Comparison of ENCODE assay signal across 1 cellular context in the genomic region with DNA sequence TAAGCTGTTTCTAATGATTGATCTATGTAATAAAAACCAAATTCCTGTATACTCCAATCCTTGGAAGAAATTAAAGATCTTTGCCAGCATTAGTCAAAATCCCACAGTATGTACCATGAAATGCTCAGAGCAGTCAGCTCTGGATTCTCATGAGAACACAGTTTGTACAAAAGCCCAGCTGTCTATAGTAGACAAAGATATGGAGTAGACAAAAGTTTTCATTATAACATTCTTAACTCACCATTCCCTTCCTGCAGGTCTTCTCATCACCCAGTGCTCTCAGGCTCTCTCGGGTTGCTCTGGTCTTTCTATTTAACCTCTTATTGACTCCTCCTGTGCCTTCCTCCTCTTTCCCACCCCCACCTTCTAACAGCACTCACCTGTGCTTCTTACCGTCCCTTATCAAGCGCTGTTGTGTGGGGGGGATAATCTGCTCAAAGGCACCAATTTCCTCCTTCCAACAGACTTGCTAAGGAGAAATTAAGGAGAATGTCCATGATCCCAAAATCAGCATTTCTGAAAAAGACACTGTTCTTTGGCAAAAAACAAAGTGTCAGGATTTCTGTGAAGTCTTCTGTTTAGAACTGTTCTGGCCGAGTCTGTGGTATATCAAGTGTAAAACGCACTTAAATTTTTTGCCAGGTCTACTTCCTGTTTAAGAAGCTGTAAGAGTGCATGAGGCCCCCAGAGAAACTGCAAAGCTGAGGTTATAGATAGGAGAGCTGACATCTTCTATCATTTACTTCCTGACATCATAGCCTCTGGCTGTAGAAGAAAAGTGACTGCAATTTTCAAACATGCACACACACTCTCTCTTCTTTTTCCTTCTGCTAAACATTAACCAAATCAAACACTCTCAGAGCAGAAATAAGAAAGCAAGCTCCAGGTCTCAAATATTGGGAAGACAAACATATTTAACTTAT.
TF ChIP-seq lines count a peak whose summit lies in the region.

No MANE protein-coding gene starts in this region.

TF ChIP-seq in HepG2, 621 proteins besides CTCF, POLR2A, EP300 and RAD21 (continued from another document and continues in another):
- TF ChIP-seq, protein P1, sequence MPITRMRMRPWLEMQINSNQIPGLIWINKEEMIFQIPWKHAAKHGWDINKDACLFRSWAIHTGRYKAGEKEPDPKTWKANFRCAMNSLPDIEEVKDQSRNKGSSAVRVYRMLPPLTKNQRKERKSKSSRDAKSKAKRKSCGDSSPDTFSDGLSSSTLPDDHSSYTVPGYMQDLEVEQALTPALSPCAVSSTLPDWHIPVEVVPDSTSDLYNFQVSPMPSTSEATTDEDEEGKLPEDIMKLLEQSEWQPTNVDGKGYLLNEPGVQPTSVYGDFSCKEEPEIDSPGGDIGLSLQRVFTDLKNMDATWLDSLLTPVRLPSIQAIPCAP (CRISPR knock-in tag; IDR thresholded peaks at IDR 0.05; ENCODE audit: low read depth), result no peak
- TF ChIP-seq ATF7-NPFF (CRISPR knock-in tag; IDR thresholded peaks at IDR 0.05; ENCODE audit: low read depth) (no peak), ZNF562 (CRISPR knock-in tag; IDR thresholded peaks at IDR 0.05; ENCODE audit: borderline replicate concordance) (no peak), ZBTB42 (CRISPR knock-in tag; IDR thresholded peaks at IDR 0.05) (no peak), KDM1A (CRISPR knock-in tag; IDR thresholded peaks at IDR 0.05) (no peak), FOXC1 (CRISPR knock-in tag; IDR thresholded peaks at IDR 0.05; ENCODE audit: borderline replicate concordance) (no peak), ELK4 (CRISPR knock-in tag; IDR thresholded peaks at IDR 0.05; ENCODE audit: borderline replicate concordance) (no peak), ZNF432 (CRISPR knock-in tag; IDR thresholded peaks at IDR 0.05; ENCODE audit: borderline replicate concordance) (no peak), ZNF878 (CRISPR knock-in tag; IDR thresholded peaks at IDR 0.05) (no peak), TBL1XR1 (IDR thresholded peaks at IDR 0.05; ENCODE audit: borderline replicate concordance, low read length, partially characterized antibody) (no peak), UBTF (CRISPR knock-in tag; IDR thresholded peaks at IDR 0.05) (no peak), ZNF274 (CRISPR knock-in tag; IDR thresholded peaks at IDR 0.05) (no peak), HNF1A (IDR thresholded peaks at IDR 0.05; ENCODE audit: low read depth) (peak; percentile 81), HNF1A (CRISPR knock-in tag; IDR thresholded peaks at IDR 0.05; ENCODE audit: borderline replicate concordance) (peak; percentile 64; the same call in 1 of the 2 replicates), ZNF616 (CRISPR knock-in tag; IDR thresholded peaks at IDR 0.05; ENCODE audit: low read depth) (no peak), YEATS2 (CRISPR knock-in tag; IDR thresholded peaks at IDR 0.05; ENCODE audit: borderline replicate concordance) (no peak), ZNF281 (CRISPR knock-in tag; IDR thresholded peaks at IDR 0.05; ENCODE audit: borderline replicate concordance) (no peak), NCOA1 (CRISPR knock-in tag; IDR thresholded peaks at IDR 0.05) (0 out of 2 replicates have a peak, but pooled peaks have one; percentile 29), ZNF33B (CRISPR knock-in tag; IDR thresholded peaks at IDR 0.05) (no peak), PRPF4 (IDR thresholded peaks at IDR 0.05; ENCODE audit: low read depth, low read length, poor library complexity, severe bottlenecking) (no peak)
- TF ChIP-seq, protein P2, sequence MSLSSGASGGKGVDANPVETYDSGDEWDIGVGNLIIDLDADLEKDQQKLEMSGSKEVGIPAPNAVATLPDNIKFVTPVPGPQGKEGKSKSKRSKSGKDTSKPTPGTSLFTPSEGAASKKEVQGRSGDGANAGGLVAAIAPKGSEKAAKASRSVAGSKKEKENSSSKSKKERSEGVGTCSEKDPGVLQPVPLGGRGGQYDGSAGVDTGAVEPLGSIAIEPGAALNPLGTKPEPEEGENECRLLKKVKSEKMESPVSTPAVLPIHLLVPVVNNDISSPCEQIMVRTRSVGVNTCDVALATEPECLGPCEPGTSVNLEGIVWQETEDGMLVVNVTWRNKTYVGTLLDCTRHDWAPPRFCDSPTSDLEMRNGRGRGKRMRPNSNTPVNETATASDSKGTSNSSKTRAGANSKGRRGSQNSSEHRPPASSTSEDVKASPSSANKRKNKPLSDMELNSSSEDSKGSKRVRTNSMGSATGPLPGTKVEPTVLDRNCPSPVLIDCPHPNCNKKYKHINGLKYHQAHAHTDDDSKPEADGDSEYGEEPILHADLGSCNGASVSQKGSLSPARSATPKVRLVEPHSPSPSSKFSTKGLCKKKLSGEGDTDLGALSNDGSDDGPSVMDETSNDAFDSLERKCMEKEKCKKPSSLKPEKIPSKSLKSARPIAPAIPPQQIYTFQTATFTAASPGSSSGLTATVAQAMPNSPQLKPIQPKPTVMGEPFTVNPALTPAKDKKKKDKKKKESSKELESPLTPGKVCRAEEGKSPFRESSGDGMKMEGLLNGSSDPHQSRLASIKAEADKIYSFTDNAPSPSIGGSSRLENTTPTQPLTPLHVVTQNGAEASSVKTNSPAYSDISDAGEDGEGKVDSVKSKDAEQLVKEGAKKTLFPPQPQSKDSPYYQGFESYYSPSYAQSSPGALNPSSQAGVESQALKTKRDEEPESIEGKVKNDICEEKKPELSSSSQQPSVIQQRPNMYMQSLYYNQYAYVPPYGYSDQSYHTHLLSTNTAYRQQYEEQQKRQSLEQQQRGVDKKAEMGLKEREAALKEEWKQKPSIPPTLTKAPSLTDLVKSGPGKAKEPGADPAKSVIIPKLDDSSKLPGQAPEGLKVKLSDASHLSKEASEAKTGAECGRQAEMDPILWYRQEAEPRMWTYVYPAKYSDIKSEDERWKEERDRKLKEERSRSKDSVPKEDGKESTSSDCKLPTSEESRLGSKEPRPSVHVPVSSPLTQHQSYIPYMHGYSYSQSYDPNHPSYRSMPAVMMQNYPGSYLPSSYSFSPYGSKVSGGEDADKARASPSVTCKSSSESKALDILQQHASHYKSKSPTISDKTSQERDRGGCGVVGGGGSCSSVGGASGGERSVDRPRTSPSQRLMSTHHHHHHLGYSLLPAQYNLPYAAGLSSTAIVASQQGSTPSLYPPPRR (CRISPR knock-in tag; IDR thresholded peaks at IDR 0.05; ENCODE audit: borderline replicate concordance), result peak; percentile 23; the same call in 1 of the 2 replicates
- TF ChIP-seq, protein P3, sequence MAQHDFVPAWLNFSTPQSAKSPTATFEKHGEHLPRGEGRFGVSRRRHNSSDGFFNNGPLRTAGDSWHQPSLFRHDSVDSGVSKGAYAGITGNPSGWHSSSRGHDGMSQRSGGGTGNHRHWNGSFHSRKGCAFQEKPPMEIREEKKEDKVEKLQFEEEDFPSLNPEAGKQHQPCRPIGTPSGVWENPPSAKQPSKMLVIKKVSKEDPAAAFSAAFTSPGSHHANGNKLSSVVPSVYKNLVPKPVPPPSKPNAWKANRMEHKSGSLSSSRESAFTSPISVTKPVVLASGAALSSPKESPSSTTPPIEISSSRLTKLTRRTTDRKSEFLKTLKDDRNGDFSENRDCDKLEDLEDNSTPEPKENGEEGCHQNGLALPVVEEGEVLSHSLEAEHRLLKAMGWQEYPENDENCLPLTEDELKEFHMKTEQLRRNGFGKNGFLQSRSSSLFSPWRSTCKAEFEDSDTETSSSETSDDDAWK (CRISPR knock-in tag; IDR thresholded peaks at IDR 0.05), result no peak
- TF ChIP-seq, protein P4, sequence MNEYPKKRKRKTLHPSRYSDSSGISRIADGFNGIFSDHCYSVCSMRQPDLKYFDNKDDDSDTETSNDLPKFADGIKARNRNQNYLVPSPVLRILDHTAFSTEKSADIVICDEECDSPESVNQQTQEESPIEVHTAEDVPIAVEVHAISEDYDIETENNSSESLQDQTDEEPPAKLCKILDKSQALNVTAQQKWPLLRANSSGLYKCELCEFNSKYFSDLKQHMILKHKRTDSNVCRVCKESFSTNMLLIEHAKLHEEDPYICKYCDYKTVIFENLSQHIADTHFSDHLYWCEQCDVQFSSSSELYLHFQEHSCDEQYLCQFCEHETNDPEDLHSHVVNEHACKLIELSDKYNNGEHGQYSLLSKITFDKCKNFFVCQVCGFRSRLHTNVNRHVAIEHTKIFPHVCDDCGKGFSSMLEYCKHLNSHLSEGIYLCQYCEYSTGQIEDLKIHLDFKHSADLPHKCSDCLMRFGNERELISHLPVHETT (CRISPR knock-in tag; conservative IDR thresholded peaks at IDR 0.05), result no peak
- TF ChIP-seq, protein P5, sequence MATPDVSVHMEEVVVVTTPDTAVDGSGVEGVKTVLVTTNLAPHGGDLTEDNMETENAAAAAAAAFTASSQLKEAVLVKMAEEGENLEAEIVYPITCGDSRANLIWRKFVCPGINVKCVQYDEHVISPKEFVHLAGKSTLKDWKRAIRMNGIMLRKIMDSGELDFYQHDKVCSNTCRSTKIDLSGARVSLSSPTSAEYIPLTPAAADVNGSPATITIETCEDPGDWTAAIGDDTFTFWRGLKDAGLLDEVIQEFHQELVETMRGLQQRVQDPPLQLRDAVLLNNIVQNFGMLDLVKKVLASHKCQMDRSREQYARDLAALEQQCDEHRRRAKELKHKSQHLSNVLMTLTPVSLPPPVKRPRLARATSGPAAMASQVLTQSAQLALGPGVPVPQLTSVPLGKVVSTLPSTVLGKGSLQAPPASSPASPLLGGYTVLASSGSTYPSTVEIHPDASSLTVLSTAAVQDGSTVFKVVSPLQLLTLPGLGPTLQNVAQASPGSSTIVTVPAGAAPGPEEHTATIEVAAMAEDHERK (CRISPR knock-in tag; IDR thresholded peaks at IDR 0.05; ENCODE audit: low read depth), result no peak
- TF ChIP-seq, protein P6, sequence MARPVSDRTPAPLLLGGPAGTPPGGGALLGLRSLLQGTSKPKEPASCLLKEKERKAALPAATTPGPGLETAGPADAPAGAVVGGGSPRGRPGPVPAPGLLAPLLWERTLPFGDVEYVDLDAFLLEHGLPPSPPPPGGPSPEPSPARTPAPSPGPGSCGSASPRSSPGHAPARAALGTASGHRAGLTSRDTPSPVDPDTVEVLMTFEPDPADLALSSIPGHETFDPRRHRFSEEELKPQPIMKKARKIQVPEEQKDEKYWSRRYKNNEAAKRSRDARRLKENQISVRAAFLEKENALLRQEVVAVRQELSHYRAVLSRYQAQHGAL (CRISPR knock-in tag; IDR thresholded peaks at IDR 0.05; ENCODE audit: not compliant biosample characterization), result no peak
